Comparison of ENCODE assay signal across 8 cellular contexts in genomic region chr1:228646717-228647522, GRCh38.
DNase-seq lines count a peak whose midpoint lies in the region; ATAC-seq and TF ChIP-seq lines count a peak whose summit lies in the region.

No MANE protein-coding gene starts in this region.

- no peak for TF ChIP-seq RAD21 in liver (IDR thresholded peaks at IDR 0.05)

- H3K27me3 ChIP-seq in liver (ENCODE audit: control insufficient read depth in 4 of 4, insufficient read depth in 4 of 4, low read length in 3 of 4), result peaks cover 0 to 21% (median 8%) of the 10 kb centered on the region in 4 donors

- no peaks in the 10 kb centered on the region for H3K9me3 Mint-ChIP-seq in chondrocyte (ENCODE audit: low read depth)
- no peaks in the 10 kb centered on the region for H3K9me3 Mint-ChIP-seq in stimulated activated naive CD8-positive, alpha-beta T cell treated with anti-CD3 and anti-CD28 coated beads, Interleukin-15, Interleukin-2, amounts not matched to agents 100 ng/mL and 50 ng/mL, for 24 hours

- DNase-seq in NCI-H2107 treated with DMSO at 0.1 percent for 48 hours (lab: John Stamatoyannopoulos, UW; ENCODE audit: unreplicated experiment) (peak; percentile 48), NCI-H2107 (lab: John Stamatoyannopoulos, UW) (no peak), Kasumi-1 (lab: John Stamatoyannopoulos, UW) (peak; percentile 82 to 84), SW480 (ENCODE audit: low spot score) (peak; percentile 77), chondrocyte (ENCODE audit: low spot score) (peak; percentile 72)

- H3K27ac Mint-ChIP-seq in chondrocyte (ENCODE audit: unreplicated experiment), result peak overlapping the region; percentile 99
- H3K27ac Mint-ChIP-seq in stimulated activated naive CD8-positive, alpha-beta T cell treated with anti-CD3 and anti-CD28 coated beads, Interleukin-15, Interleukin-2, amounts not matched to agents 100 ng/mL and 50 ng/mL, for 24 hours, result peak overlapping the region; percentile 95

- H3K27ac ChIP-seq in liver (ENCODE audit: low read depth in 1 of 2, low read length in 2 of 2), result no peak overlapping the region

- H3K4me1 Mint-ChIP-seq in chondrocyte (ENCODE audit: low read depth), result peaks cover 30% of the 10 kb centered on the region
- peaks cover 28% of the 10 kb centered on the region for H3K4me1 Mint-ChIP-seq in stimulated activated naive CD8-positive, alpha-beta T cell treated with anti-CD3 and anti-CD28 coated beads, Interleukin-15, Interleukin-2, amounts not matched to agents 100 ng/mL and 50 ng/mL, for 24 hours (ENCODE audit: low read depth)

- peak overlapping the region; percentile 89 for H3K4me3 Mint-ChIP-seq in chondrocyte (ENCODE audit: unreplicated experiment)
- peak overlapping the region; percentile 100 for H3K4me3 Mint-ChIP-seq in stimulated activated naive CD8-positive, alpha-beta T cell treated with anti-CD3 and anti-CD28 coated beads, Interleukin-15, Interleukin-2, amounts not matched to agents 100 ng/mL and 50 ng/mL, for 24 hours

- peak overlapping the region in 2 of 3 donors; percentile 10 to 28 for H3K4me3 ChIP-seq in liver (ENCODE audit: low read depth in 1 of 3, low read length in 3 of 3)

- 4% methylated on average over 49 of the region's 49 CpGs for WGBS in liver

- no peaks in the 10 kb centered on the region for H3K36me3 ChIP-seq in liver (ENCODE audit: control insufficient read depth in 4 of 4, insufficient read depth in 3 of 4, low read depth in 1 of 4, low read length in 3 of 4)

- H3K27me3 Mint-ChIP-seq in chondrocyte (ENCODE audit: low read depth), result no peaks in the 10 kb centered on the region
- H3K27me3 Mint-ChIP-seq in stimulated activated naive CD8-positive, alpha-beta T cell treated with anti-CD3 and anti-CD28 coated beads, Interleukin-15, Interleukin-2, amounts not matched to agents 100 ng/mL and 50 ng/mL, for 24 hours, result peaks cover 53% of the 10 kb centered on the region

- peak; percentile 38 for TF ChIP-seq CTCF in chondrocyte (IDR thresholded peaks at IDR 0.05)
- no peak for TF ChIP-seq CTCF in liver (IDR thresholded peaks at IDR 0.05; ENCODE audit: low read depth, low read length, missing input control)

- H3K9ac ChIP-seq in liver (ENCODE audit: low read depth in 1 of 2, low read length in 2 of 2), result no peak overlapping the region

- H3K36me3 Mint-ChIP-seq in chondrocyte (ENCODE audit: low read depth), result no peaks in the 10 kb centered on the region
- H3K36me3 Mint-ChIP-seq in stimulated activated naive CD8-positive, alpha-beta T cell treated with anti-CD3 and anti-CD28 coated beads, Interleukin-15, Interleukin-2, amounts not matched to agents 100 ng/mL and 50 ng/mL, for 24 hours (ENCODE audit: low read depth), result no peaks in the 10 kb centered on the region

- no peaks in the 10 kb centered on the region for H3K9me3 ChIP-seq in liver (ENCODE audit: control insufficient read depth in 4 of 4, low read length in 3 of 4)

- no peak for ATAC-seq in HG03342 (IDR thresholded peaks at IDR 0.05; ENCODE audit: unreplicated experiment)

- H3K4me1 ChIP-seq in liver (ENCODE audit: control insufficient read depth in 4 of 4, insufficient read depth in 4 of 4, low read length in 3 of 4), result peaks cover 12 to 18% (median 14%) of the 10 kb centered on the region in 4 donors

TF ChIP-seq in liver, 16 proteins besides CTCF, POLR2A, EP300 and RAD21:
- TF ChIP-seq MAX (IDR thresholded peaks at IDR 0.05) (no peak), GABPA (IDR thresholded peaks at IDR 0.05 in 1 of 2, conservative IDR thresholded peaks at IDR 0.05 in 1 of 2) (no peak)
